8 cellular contexts compared by ENCODE assay signal in the genomic region with DNA sequence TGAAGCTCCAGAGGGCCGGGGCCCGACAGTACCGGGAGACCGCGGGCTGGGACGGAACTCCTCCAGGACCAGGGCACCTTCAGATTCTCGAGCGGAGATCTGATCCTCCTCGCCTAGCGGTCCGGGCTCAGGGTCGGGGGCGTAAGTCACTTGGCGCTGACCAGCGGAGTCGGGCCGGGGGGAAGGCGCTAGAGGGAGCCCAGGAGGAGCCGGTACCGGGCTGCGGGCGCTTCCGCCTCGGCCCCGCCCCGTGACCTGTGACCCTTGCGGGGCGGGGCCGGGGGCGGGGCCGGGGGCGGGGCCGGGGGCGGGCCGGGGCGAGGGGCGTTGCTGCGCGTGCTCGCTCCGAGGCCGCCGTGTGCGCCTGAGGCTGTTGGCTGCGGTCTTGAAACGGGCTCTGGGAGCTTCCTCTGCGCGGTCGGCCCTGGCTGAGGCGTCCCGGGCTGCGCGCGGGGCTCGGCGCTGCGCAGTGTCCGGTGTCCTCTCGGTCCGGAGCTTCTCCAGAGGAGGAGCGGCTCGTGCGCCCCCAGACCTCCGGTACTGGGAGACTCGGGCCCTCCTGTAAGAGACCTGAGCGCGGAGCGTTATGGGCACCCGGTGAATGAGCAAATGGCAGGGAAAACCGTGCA. TPM values are rescaled to one million over a fixed set of nuclear protein-coding genes. Genes with fewer than 3 reads are reported as not detected.
DNase-seq lines count a peak whose midpoint lies in the region; ATAC-seq and TF ChIP-seq lines count a peak whose summit lies in the region.

A gene (minus strand): TSS at position 239 of the 629 bp plus-strand sequence. CDS start 373 bp downstream, outside the sequence.

- H3K9me3 ChIP-seq in CD4-positive, alpha-beta T cell (ENCODE audit: control insufficient read depth, low read length): no peaks in the 10 kb centered on the region
- H3K9me3 ChIP-seq in PC-9 (ENCODE audit: insufficient read depth, low read depth): no peaks in the 10 kb centered on the region

- H3K4me1 Mint-ChIP-seq in CD4-positive, alpha-beta T cell (ENCODE audit: low read depth): peaks cover 29% of the 10 kb centered on the region
- H3K4me1 Mint-ChIP-seq in naive B cell: peaks cover 14 to 18% (median 16%) of the 10 kb centered on the region in 3 donors
- H3K4me1 Mint-ChIP-seq in stimulated activated memory B cell treated with anti-CD40 and anti-IgM and Interleukin-4, amounts not matched to agents 10 μg/mL and 1 μg/mL and 100 μg/mL, for 72 hours: peaks cover 23% of the 10 kb centered on the region

- H4K20me1 ChIP-seq in PC-9 (ENCODE audit: insufficient read depth): no peaks in the 10 kb centered on the region

- H3K9me3 Mint-ChIP-seq in CD4-positive, alpha-beta T cell: no peaks in the 10 kb centered on the region
- H3K9me3 Mint-ChIP-seq in naive B cell: no peaks in the 10 kb centered on the region
- H3K9me3 Mint-ChIP-seq in stimulated activated memory B cell treated with anti-CD40 and anti-IgM and Interleukin-4, amounts not matched to agents 10 μg/mL and 1 μg/mL and 100 μg/mL, for 72 hours: no peaks in the 10 kb centered on the region

- no peaks in the 10 kb centered on the region for H3K27me3 Mint-ChIP-seq in CD4-positive, alpha-beta T cell
- no peaks in the 10 kb centered on the region for H3K27me3 Mint-ChIP-seq in naive B cell
- no peaks in the 10 kb centered on the region for H3K27me3 Mint-ChIP-seq in stimulated activated memory B cell treated with anti-CD40 and anti-IgM and Interleukin-4, amounts not matched to agents 10 μg/mL and 1 μg/mL and 100 μg/mL, for 72 hours

- peak within 1 kb of the TSS; percentile 89 for H3K4me3 Mint-ChIP-seq in CD4-positive, alpha-beta T cell
- peak within 1 kb of the TSS; percentile 82 to 95 (median 92) for H3K4me3 Mint-ChIP-seq in naive B cell
- peak within 1 kb of the TSS; percentile 79 for H3K4me3 Mint-ChIP-seq in stimulated activated memory B cell treated with anti-CD40 and anti-IgM and Interleukin-4, amounts not matched to agents 10 μg/mL and 1 μg/mL and 100 μg/mL, for 72 hours

- peak within 1 kb of the TSS; percentile 100 for H2AFZ ChIP-seq in PC-9

- peaks cover 14% of the 10 kb centered on the region for H3K4me1 ChIP-seq in PC-9 (replicated peaks; ENCODE audit: insufficient read depth)

- H3K4me3 ChIP-seq in PC-9: peak within 1 kb of the TSS; percentile 99

- peak within 1 kb of the TSS; percentile 89 for H3K27ac Mint-ChIP-seq in CD4-positive, alpha-beta T cell
- peak within 1 kb of the TSS in 5 of 6 donors; percentile 37 to 97 (median 90) for H3K27ac Mint-ChIP-seq in naive B cell
- H3K27ac Mint-ChIP-seq in stimulated activated memory B cell treated with anti-CD40 and anti-IgM and Interleukin-4, amounts not matched to agents 10 μg/mL and 1 μg/mL and 100 μg/mL, for 72 hours: peak within 1 kb of the TSS; percentile 64

- peak; percentile 53 to 80 (median 69) for DNase-seq in CD4-positive, alpha-beta T cell
- DNase-seq in HK-2 (ENCODE audit: unreplicated experiment) (peak; percentile 85), PC-9 (peak; percentile 76 to 82), fibroblast of gingiva (ENCODE audit: low read depth) (peak; percentile 83), naive B cell (peak; percentile 73)
- peak; percentile 79 to 83 for DNase-seq in activated T-cell treated with anti-CD3 and anti-CD28 coated beads, Interleukin-2, amount 50 U/mL, for 48 hours

- peaks cover 7% of the 10 kb centered on the region; the same call in 1 of the 2 replicates for H3K79me2 ChIP-seq in PC-9 (ENCODE audit: low read depth)

- no peaks in the 10 kb centered on the region for H3K27me3 ChIP-seq in CD4-positive, alpha-beta T cell (ENCODE audit: control insufficient read depth, insufficient read depth, low read length)
- no peaks in the 10 kb centered on the region for H3K27me3 ChIP-seq in PC-9 (ENCODE audit: insufficient read depth, low read depth)

- no peak for TF ChIP-seq CTCF in CD4-positive, alpha-beta T cell (IDR thresholded peaks at IDR 0.05)
- TF ChIP-seq CTCF in PC-9 (conservative IDR thresholded peaks at IDR 0.05): peak; percentile 62; the same call in 1 of the 2 replicates

- POLR2A ChIA-PET in CD4-positive, alpha-beta T cell (lab: Charles Lee): interaction anchor here (0.7 to 1.4 kb wide), 7 partner anchors 45 to 377 kb away, joined by 3 to 9 read pairs (median 4); a partner anchor contains a TSS
- POLR2A ChIA-PET in PC-9 (lab: Charles Lee; ENCODE audit: unreplicated experiment): interaction anchor here (0.6 kb wide), 1 partner anchor 232 kb away, joined by 3 read pairs; no protein-coding TSS in a partner anchor

- H3K4me2 ChIP-seq in PC-9: peak within 1 kb of the TSS; percentile 98

- no TSS peak for BruUV-seq in PC-9 (replicated peaks; lab: Mats Ljungman, UMichigan)

- peak; percentile 91 for ATAC-seq in CD4-positive, alpha-beta T cell (ENCODE audit: poor library complexity)
- ATAC-seq in GM19372 (IDR thresholded peaks at IDR 0.05; ENCODE audit: low read depth, unreplicated experiment): peak; percentile 87
- ATAC-seq in naive B cell (ENCODE audit: low read depth in 2 of 2): peak; percentile 88 to 89
- peak; percentile 93 for ATAC-seq in stimulated activated memory B cell treated with anti-CD40 and anti-IgM and Interleukin-4, amounts not matched to agents 10 μg/mL and 1 μg/mL and 100 μg/mL, for 72 hours

- H3K36me3 ChIP-seq in PC-9 (ENCODE audit: low read depth): no peaks in the 10 kb centered on the region

- intact Hi-C loops in CD4-positive, alpha-beta T cell (cut with DNase I, micrococcal nuclease): no loop called here
- intact Hi-C loops in PC-9 (cut with micrococcal nuclease; ENCODE audit: unreplicated experiment): loop anchor here (1.0 kb wide), 1 partner anchor 63 kb away; no protein-coding TSS in a partner anchor

- no peaks in the 10 kb centered on the region for H3K9me2 ChIP-seq in PC-9 (ENCODE audit: insufficient read depth)

- peaks cover 20% of the 10 kb centered on the region; the same call in 1 of the 2 replicates for H3F3A ChIP-seq in PC-9 (ENCODE audit: insufficient read depth, low read depth)

- CTCF ChIA-PET in CD4-positive, alpha-beta T cell (lab: Charles Lee): interaction anchor here (1.5 to 2.7 kb wide), 2 partner anchors 65 to 102 kb away, joined by 5 to 9 read pairs; a partner anchor contains a TSS
- CTCF ChIA-PET in PC-9 (lab: Charles Lee): interaction anchor here (0.5 to 0.7 kb wide), 2 partner anchors 19 to 48 kb away, joined by 3 to 4 read pairs; no protein-coding TSS in a partner anchor

- peaks cover 17% of the 10 kb centered on the region for H3K36me3 Mint-ChIP-seq in CD4-positive, alpha-beta T cell (ENCODE audit: low read depth)
- H3K36me3 Mint-ChIP-seq in naive B cell: no peaks in the 10 kb centered on the region
- no peaks in the 10 kb centered on the region for H3K36me3 Mint-ChIP-seq in stimulated activated memory B cell treated with anti-CD40 and anti-IgM and Interleukin-4, amounts not matched to agents 10 μg/mL and 1 μg/mL and 100 μg/mL, for 72 hours

- H3K27ac ChIP-seq in CD4-positive, alpha-beta T cell (ENCODE audit: low read depth, low read length): peak within 1 kb of the TSS; percentile 70
- H3K27ac ChIP-seq in PC-9: no peak within 1 kb of the TSS

RNA-seq across cellular contexts. Expression of the gene that starts here (rescaled TPM):
- total RNA-seq in CD4-positive, alpha-beta T cell: 10 to 100 TPM; 52.3 to 54.4 TPM
- 16.6 and 23.7 TPM in 2 replicates for total RNA-seq in PC-9 (2021)
- 10 to 100 TPM in 2 of 6 donors, 1 to 10 TPM in 4; 7.5 to 12.5 (median 8.8) TPM for polyA plus RNA-seq in naive B cell (ENCODE audit: low read depth in 6 of 6)
